Comparison of ENCODE assay signal across 11 cellular contexts in the genomic region with DNA sequence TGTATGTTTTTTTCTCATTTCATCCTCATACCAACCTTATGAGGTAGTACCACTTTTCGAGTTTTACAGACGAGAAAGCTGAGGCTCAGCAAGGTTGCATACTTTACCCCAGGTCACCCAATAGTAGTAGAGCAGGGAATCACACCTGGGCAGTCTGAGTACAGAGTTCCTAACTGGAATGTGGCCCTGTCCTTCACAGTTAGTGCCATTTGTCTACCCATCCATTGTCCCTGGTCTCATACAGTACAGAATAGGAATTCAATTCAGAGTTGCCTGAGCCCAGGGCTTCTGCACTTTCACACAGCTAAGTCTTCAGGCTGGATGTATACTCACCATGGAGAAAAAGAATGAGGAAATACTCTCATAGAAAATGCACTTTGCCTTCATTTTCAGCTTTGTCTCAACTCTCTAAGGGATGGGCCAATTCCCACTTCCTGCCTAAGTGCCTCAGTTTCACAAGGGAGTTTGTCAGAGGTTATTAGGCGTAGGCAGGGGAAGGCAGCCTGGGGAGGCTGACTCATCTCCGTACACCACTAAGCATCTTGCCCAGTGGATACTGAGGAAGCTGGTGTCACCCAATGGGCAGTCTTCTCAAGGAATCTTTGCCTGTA.
DNase-seq lines count a peak whose midpoint lies in the region; ATAC-seq and TF ChIP-seq lines count a peak whose summit lies in the region.
"Had no signal": no experiment of that assay in that cellular context is flagged by ENCODE, and none has a peak within 500 bp of the region (broad histone marks: within the 10 kb centered on the region; RNA-seq: fewer than 3 reads in every experiment).

No MANE protein-coding gene starts in this region.

- no peaks in the 10 kb centered on the region for H3K4me1 ChIP-seq in lung (ENCODE audit: control insufficient read depth in 2 of 2, insufficient read depth in 2 of 2, low read length in 2 of 2)
- H3K4me1 ChIP-seq: SJSA1 had no signal

- DNase-seq in AG20443 (ENCODE audit: low spot score), result peak; percentile 73
- peak; percentile 26 for DNase-seq in LHCN-M2 (ENCODE audit: low read depth)
- peak; percentile 82 for DNase-seq in brain microvascular endothelial cell
- DNase-seq in lung (ENCODE audit: low spot score), result peak; percentile 34
- no peak for DNase-seq in DMS 273 (lab: John Stamatoyannopoulos, UW; ENCODE audit: unreplicated experiment)
- DNase-seq in NCI-H446 (lab: John Stamatoyannopoulos, UW), result no peak
- DNase-seq in D341Med (ENCODE audit: low spot score), result no peak
- DNase-seq in central memory CD4-positive, alpha-beta T cell, result no peak
- DNase-seq: kidney had no signal

- H3K4me3 ChIP-seq in brain microvascular endothelial cell (ENCODE audit: low read depth, low read length) (no peak overlapping the region), lung (no peak overlapping the region)
- H3K4me3 ChIP-seq: SJSA1, skin epidermis had no signal

- H3K9me3 ChIP-seq in lung (ENCODE audit: control insufficient read depth in 2 of 2, insufficient read depth in 1 of 2, low read length in 1 of 2), result no peaks in the 10 kb centered on the region
- H3K9me3 ChIP-seq: SJSA1 had no signal

- TF ChIP-seq CTCF in brain microvascular endothelial cell (IDR thresholded peaks at IDR 0.05; ENCODE audit: low read depth, low read length, missing control alignments) (no peak), lung (IDR thresholded peaks at IDR 0.05; ENCODE audit: control extremely low read depth, extremely low read depth) (no peak)

- in situ Hi-C loops in brain microvascular endothelial cell (cut with HindIII; ENCODE audit: low pct_ligation_motif_present, low sequenced_read_pairs), result no loop called here

- H3K36me3 ChIP-seq in brain microvascular endothelial cell (replicated peaks) (no peaks in the 10 kb centered on the region), lung (ENCODE audit: control insufficient read depth in 2 of 2, insufficient read depth in 2 of 2, low read length in 2 of 2) (no peaks in the 10 kb centered on the region)
- H3K36me3 ChIP-seq: SJSA1 had no signal

- no peaks in the 10 kb centered on the region for H3K27me3 ChIP-seq in brain microvascular endothelial cell (replicated peaks)
- no peaks in the 10 kb centered on the region for H3K27me3 ChIP-seq in lung (ENCODE audit: control insufficient read depth, insufficient read depth)
- H3K27me3 ChIP-seq: SJSA1 had no signal

- H3K27ac ChIP-seq in brain microvascular endothelial cell (peak overlapping the region; percentile 62), lung (ENCODE audit: low read depth in 1 of 2, low read length in 1 of 2) (peak overlapping the region in 1 of 2 donors; percentile 39)
- H3K27ac ChIP-seq: SJSA1, skin epidermis had no signal

- WGBS in lung, 2 donors, result 62 to 71% methylated on average over 4 of the region's 4 CpGs

- peak; percentile 69 for ATAC-seq in lung (ENCODE audit: insufficient read depth, low FRiP score)

Comparison
In these comparisons a context has a peak if more than half of its experiments do, and no peak if none do; other contexts are left out.
1. DNase-seq: peak in AG20443 (single experiment), LHCN-M2 (single experiment), brain microvascular endothelial cell (single experiment) and lung (single experiment); none in DMS 273 (single experiment), NCI-H446 (0 of 2), D341Med (single experiment) and central memory CD4-positive, alpha-beta T cell (single experiment).